In the genomic region with DNA sequence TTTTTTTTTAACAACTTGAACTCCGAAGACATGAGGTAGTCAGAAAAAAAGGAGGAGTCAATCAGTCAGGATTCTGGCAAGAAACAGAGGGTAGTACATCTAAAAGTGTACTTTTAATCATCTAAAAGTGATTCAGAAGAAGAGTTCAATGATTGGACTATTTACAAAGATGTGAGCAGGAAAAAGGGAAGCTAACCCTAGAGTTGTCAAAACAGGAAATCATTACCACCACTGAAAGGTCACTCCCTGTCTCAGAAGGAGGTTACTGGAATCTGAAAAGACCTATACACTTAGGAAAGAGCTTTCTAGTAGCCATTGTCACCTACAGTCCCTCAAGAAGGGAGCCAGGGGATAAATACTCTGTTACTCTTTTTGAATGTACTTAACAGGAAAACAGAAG, we compare ENCODE assay signal across 1 cellular context.
TF ChIP-seq lines count a peak whose summit lies in the region.

No MANE protein-coding gene starts in this region.

TF ChIP-seq in GM12878, 131 proteins besides CTCF, POLR2A, EP300 and RAD21 (continued from another document and continues in another):
- no peak for TF ChIP-seq SPI1 (IDR thresholded peaks at IDR 0.05; ENCODE audit: borderline replicate concordance, insufficient read depth, low read depth, low read length)
- TF ChIP-seq RELA (IDR thresholded peaks at IDR 0.05; ENCODE audit: borderline replicate concordance, partially characterized antibody): no peak
- TF ChIP-seq, protein P1, sequence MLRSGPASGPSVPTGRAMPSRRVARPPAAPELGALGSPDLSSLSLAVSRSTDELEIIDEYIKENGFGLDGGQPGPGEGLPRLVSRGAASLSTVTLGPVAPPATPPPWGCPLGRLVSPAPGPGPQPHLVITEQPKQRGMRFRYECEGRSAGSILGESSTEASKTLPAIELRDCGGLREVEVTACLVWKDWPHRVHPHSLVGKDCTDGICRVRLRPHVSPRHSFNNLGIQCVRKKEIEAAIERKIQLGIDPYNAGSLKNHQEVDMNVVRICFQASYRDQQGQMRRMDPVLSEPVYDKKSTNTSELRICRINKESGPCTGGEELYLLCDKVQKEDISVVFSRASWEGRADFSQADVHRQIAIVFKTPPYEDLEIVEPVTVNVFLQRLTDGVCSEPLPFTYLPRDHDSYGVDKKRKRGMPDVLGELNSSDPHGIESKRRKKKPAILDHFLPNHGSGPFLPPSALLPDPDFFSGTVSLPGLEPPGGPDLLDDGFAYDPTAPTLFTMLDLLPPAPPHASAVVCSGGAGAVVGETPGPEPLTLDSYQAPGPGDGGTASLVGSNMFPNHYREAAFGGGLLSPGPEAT (IDR thresholded peaks at IDR 0.05; ENCODE audit: low read depth): peak; percentile 33; the same call in 1 of the 2 replicates
- no peak for TF ChIP-seq PAX8 (IDR thresholded peaks at IDR 0.05)
- no peak for TF ChIP-seq SREBF2 (IDR thresholded peaks at IDR 0.05; ENCODE audit: low read length)
- no peak for TF ChIP-seq TAF1 (IDR thresholded peaks at IDR 0.05; ENCODE audit: borderline replicate concordance, low read depth, low read length)
- TF ChIP-seq, protein P2, sequence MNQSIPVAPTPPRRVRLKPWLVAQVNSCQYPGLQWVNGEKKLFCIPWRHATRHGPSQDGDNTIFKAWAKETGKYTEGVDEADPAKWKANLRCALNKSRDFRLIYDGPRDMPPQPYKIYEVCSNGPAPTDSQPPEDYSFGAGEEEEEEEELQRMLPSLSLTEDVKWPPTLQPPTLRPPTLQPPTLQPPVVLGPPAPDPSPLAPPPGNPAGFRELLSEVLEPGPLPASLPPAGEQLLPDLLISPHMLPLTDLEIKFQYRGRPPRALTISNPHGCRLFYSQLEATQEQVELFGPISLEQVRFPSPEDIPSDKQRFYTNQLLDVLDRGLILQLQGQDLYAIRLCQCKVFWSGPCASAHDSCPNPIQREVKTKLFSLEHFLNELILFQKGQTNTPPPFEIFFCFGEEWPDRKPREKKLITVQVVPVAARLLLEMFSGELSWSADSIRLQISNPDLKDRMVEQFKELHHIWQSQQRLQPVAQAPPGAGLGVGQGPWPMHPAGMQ (IDR thresholded peaks at IDR 0.05; ENCODE audit: borderline replicate concordance): no peak
- TF ChIP-seq JUND (IDR thresholded peaks at IDR 0.05; ENCODE audit: low read depth, low read length): no peak
- TF ChIP-seq HCFC1 (IDR thresholded peaks at IDR 0.05; ENCODE audit: low read length): no peak
- TF ChIP-seq CEBPZ (IDR thresholded peaks at IDR 0.05; ENCODE audit: low read depth, low read length): no peak
- TF ChIP-seq USF1 (IDR thresholded peaks at IDR 0.05; ENCODE audit: borderline replicate concordance, extremely low read length, insufficient read depth, low read depth, low read length): no peak
- TF ChIP-seq SMC3 (IDR thresholded peaks at IDR 0.05; ENCODE audit: borderline replicate concordance, low read length): no peak
- no peak for TF ChIP-seq BMI1 (IDR thresholded peaks at IDR 0.05; ENCODE audit: borderline replicate concordance)
- no peak for TF ChIP-seq SIX5 (IDR thresholded peaks at IDR 0.05; ENCODE audit: low read depth, low read length, severe bottlenecking)
- TF ChIP-seq MXI1 (IDR thresholded peaks at IDR 0.05; ENCODE audit: low read depth, low read length): no peak
- TF ChIP-seq TBL1XR1 (IDR thresholded peaks at IDR 0.05; ENCODE audit: low read depth, low read length): 0 out of 2 replicates have a peak, but pooled peaks have one; percentile 29
- no peak for TF ChIP-seq POLR2AphosphoS5 (IDR thresholded peaks at IDR 0.05; ENCODE audit: low read length)
- no peak for TF ChIP-seq HDGF (IDR thresholded peaks at IDR 0.05)
- no peak for TF ChIP-seq TCF12 (IDR thresholded peaks at IDR 0.05; ENCODE audit: low read depth, low read length)
- TF ChIP-seq, protein P3, sequence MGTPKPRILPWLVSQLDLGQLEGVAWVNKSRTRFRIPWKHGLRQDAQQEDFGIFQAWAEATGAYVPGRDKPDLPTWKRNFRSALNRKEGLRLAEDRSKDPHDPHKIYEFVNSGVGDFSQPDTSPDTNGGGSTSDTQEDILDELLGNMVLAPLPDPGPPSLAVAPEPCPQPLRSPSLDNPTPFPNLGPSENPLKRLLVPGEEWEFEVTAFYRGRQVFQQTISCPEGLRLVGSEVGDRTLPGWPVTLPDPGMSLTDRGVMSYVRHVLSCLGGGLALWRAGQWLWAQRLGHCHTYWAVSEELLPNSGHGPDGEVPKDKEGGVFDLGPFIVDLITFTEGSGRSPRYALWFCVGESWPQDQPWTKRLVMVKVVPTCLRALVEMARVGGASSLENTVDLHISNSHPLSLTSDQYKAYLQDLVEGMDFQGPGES (IDR thresholded peaks at IDR 0.05): no peak
- TF ChIP-seq PBX3 (IDR thresholded peaks at IDR 0.05; ENCODE audit: insufficient replicate concordance, low read depth, low read length): no peak
- TF ChIP-seq ZNF217 (IDR thresholded peaks at IDR 0.05): no peak; the same call in 1 of the 2 replicates
- no peak for TF ChIP-seq SIN3A (IDR thresholded peaks at IDR 0.05; ENCODE audit: low read depth, low read length)
- TF ChIP-seq SP1 (IDR thresholded peaks at IDR 0.05; ENCODE audit: low read depth, low read length): no peak
- no peak for TF ChIP-seq BHLHE40 (IDR thresholded peaks at IDR 0.05; ENCODE audit: borderline replicate concordance in 1 of 2, low read depth in 2 of 2, low read length in 1 of 2)
- TF ChIP-seq HDAC2 (IDR thresholded peaks at IDR 0.05): no peak
- TF ChIP-seq ATF7 (IDR thresholded peaks at IDR 0.05; ENCODE audit: low read depth): no peak
- TF ChIP-seq SRF (IDR thresholded peaks at IDR 0.05; ENCODE audit: low read depth in 2 of 2, low read length in 2 of 2): no peak
- TF ChIP-seq, protein P4, sequence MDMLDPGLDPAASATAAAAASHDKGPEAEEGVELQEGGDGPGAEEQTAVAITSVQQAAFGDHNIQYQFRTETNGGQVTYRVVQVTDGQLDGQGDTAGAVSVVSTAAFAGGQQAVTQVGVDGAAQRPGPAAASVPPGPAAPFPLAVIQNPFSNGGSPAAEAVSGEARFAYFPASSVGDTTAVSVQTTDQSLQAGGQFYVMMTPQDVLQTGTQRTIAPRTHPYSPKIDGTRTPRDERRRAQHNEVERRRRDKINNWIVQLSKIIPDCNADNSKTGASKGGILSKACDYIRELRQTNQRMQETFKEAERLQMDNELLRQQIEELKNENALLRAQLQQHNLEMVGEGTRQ (IDR thresholded peaks at IDR 0.05; ENCODE audit: borderline replicate concordance, low read depth, low read length): no peak
- TF ChIP-seq NR2C2 (IDR thresholded peaks at IDR 0.05; ENCODE audit: borderline replicate concordance, control insufficient read depth, insufficient read length, low read depth): no peak
- no peak for TF ChIP-seq LARP7 (IDR thresholded peaks at IDR 0.05)
- peak; percentile 85 for TF ChIP-seq MTA2 (IDR thresholded peaks at IDR 0.05; ENCODE audit: low read depth)
- TF ChIP-seq ZBTB40 (IDR thresholded peaks at IDR 0.05; ENCODE audit: borderline replicate concordance): no peak
- TF ChIP-seq SREBF1 (IDR thresholded peaks at IDR 0.05; ENCODE audit: low read length): no peak
- no peak for TF ChIP-seq EGR1 (IDR thresholded peaks at IDR 0.05; ENCODE audit: borderline replicate concordance in 1 of 2, low read depth in 2 of 2, low read length in 2 of 2)
- TF ChIP-seq ZNF24 (IDR thresholded peaks at IDR 0.05): no peak
- TF ChIP-seq BACH1 (IDR thresholded peaks at IDR 0.05; ENCODE audit: borderline replicate concordance): no peak
- TF ChIP-seq ZBED1 (IDR thresholded peaks at IDR 0.05; ENCODE audit: borderline replicate concordance): no peak
- no peak for TF ChIP-seq ASH2L (IDR thresholded peaks at IDR 0.05; ENCODE audit: borderline replicate concordance, low read depth)
- TF ChIP-seq E2F8 (IDR thresholded peaks at IDR 0.05; ENCODE audit: low read depth, partially characterized antibody): no peak
- TF ChIP-seq CHD4 (IDR thresholded peaks at IDR 0.05): no peak
- TF ChIP-seq TCF7 (IDR thresholded peaks at IDR 0.05; ENCODE audit: borderline replicate concordance): no peak
- no peak for TF ChIP-seq POU2F2 (IDR thresholded peaks at IDR 0.05; ENCODE audit: borderline replicate concordance, low read depth, low read length)
- TF ChIP-seq MYC (IDR thresholded peaks at IDR 0.05; ENCODE audit: insufficient read depth, insufficient read length, insufficient replicate concordance, low read length, severe bottlenecking): no peak
- TF ChIP-seq HDAC6 (IDR thresholded peaks at IDR 0.05; ENCODE audit: unreplicated experiment): no peak
